ENCODE assay signal across 9 cellular contexts in genomic region chr1:12616709-12617373, GRCh38. TPM values are rescaled to one million over a fixed set of nuclear protein-coding genes. Genes with fewer than 3 reads are reported as not detected.
DNase-seq lines count a peak whose midpoint lies in the region; ATAC-seq, FAIRE-seq and TF ChIP-seq lines count a peak whose summit lies in the region.
"Had no signal": no experiment of that assay in that cellular context is flagged by ENCODE, and none has a peak within 500 bp of the region (broad histone marks: within the 10 kb centered on the region; RNA-seq: fewer than 3 reads in every experiment).

No MANE protein-coding gene starts in this region.

- TF ChIP-seq CTCF in astrocyte (IDR thresholded peaks at IDR 0.05; ENCODE audit: insufficient read depth, low read depth, low read length): no peak

- H3K4me3 Mint-ChIP-seq in astrocyte (ENCODE audit: unreplicated experiment) (peak overlapping the region; percentile 95), immature natural killer cell (peak overlapping the region; percentile 97 to 100 (median 99))

- H3K27me3 Mint-ChIP-seq in astrocyte (ENCODE audit: low read depth, unreplicated experiment) (peaks cover 15% of the 10 kb centered on the region), immature natural killer cell (ENCODE audit: low read depth in 3 of 3) (peaks cover 20 to 40% (median 37%) of the 10 kb centered on the region in 3 donors)

- peak overlapping the region; percentile 51 for H3K27ac ChIP-seq in astrocyte (ENCODE audit: low read depth, low read length)

- peak overlapping the region; percentile 72 for H3K27ac Mint-ChIP-seq in astrocyte (ENCODE audit: unreplicated experiment)
- H3K27ac Mint-ChIP-seq in immature natural killer cell: peak overlapping the region; percentile 92 to 98 (median 96)

- H3K4me3 ChIP-seq in astrocyte (ENCODE audit: insufficient read depth, low read depth, low read length): peak overlapping the region; percentile 74

- ATAC-seq in HG03175 (IDR thresholded peaks at IDR 0.05; ENCODE audit: unreplicated experiment): no peak

- peaks cover 55% of the 10 kb centered on the region for H3K79me2 ChIP-seq in astrocyte (ENCODE audit: insufficient read depth, low read length)

- H3K9me3 ChIP-seq in astrocyte (ENCODE audit: insufficient read depth, low read depth, low read length): no peaks in the 10 kb centered on the region

- peaks cover 2% of the 10 kb centered on the region for H3K27me3 ChIP-seq in astrocyte (ENCODE audit: insufficient read depth, low read length)

- H3K4me1 ChIP-seq in astrocyte (ENCODE audit: insufficient read depth, low read length): peaks cover 39% of the 10 kb centered on the region

- H3K4me2 ChIP-seq in astrocyte (ENCODE audit: low read length): peak overlapping the region; percentile 95

- peak; percentile 26 for DNase-seq in COR-L47 (lab: John Stamatoyannopoulos, UW)
- peak; percentile 60 for DNase-seq in NCI-H69 (lab: John Stamatoyannopoulos, UW)
- DNase-seq in astrocyte (ENCODE audit: low read depth): no peak
- DNase-seq in immature natural killer cell: peak; percentile 34 to 36 (median 36)
- DNase-seq in stimulated activated CD4-positive, alpha-beta T cell treated with anti-CD3 and anti-CD28 coated beads, Interleukin-4, amount 100 ng/mL, for 24 hours: peak; percentile 34
- no peak for DNase-seq in NCI-H187 treated with DMSO at 0.1 percent for 48 hours (lab: John Stamatoyannopoulos, UW)
- no peak for DNase-seq in superior temporal gyrus (ENCODE audit: extremely low spot score)

- no peaks in the 10 kb centered on the region for H3K36me3 ChIP-seq in astrocyte (ENCODE audit: insufficient read depth, low read length)

- peak overlapping the region; percentile 87 for H3K9ac ChIP-seq in astrocyte (ENCODE audit: low read length)

- no peak for FAIRE-seq in astrocyte (lab: Jason Lieb, UNC)
- FAIRE-seq: islet of Langerhans had no signal

- peaks cover 2% of the 10 kb centered on the region for H3K9me3 Mint-ChIP-seq in astrocyte (ENCODE audit: unreplicated experiment)
- H3K9me3 Mint-ChIP-seq in immature natural killer cell: no peaks in the 10 kb centered on the region

- H3K36me3 Mint-ChIP-seq in astrocyte (ENCODE audit: low read depth, unreplicated experiment): no peaks in the 10 kb centered on the region
- peaks cover 4 to 9% (median 7%) of the 10 kb centered on the region in 3 donors for H3K36me3 Mint-ChIP-seq in immature natural killer cell

- H3K4me1 Mint-ChIP-seq in astrocyte (ENCODE audit: low read depth, unreplicated experiment): peaks cover 27% of the 10 kb centered on the region
- peaks cover 77 to 79% of the 10 kb centered on the region in 2 donors for H3K4me1 Mint-ChIP-seq in immature natural killer cell

- peaks cover 33% of the 10 kb centered on the region for H4K20me1 ChIP-seq in astrocyte (ENCODE audit: insufficient read depth, low read length)

- H2AFZ ChIP-seq in astrocyte (ENCODE audit: low read depth, low read length): no peak overlapping the region

RNA-seq across cellular contexts. Expression of gene DHRS3, which starts 1.2 kb away (rescaled TPM):
- total RNA-seq in astrocyte: 3.2 and 3.4 TPM in 2 replicates
- polyA plus RNA-seq in immature natural killer cell: 100 to 1,000 TPM in 1 of 3 donors, 10 to 100 TPM in 2; 70.3 to 116 (median 74.3) TPM

RNA-seq across cellular contexts. Expression of gene AADACL4, which starts 27.0 kb away (rescaled TPM):
- not detected in 2 replicates for total RNA-seq in astrocyte
- not detected for polyA plus RNA-seq in immature natural killer cell

Comparison
In these comparisons a context has a peak if more than half of its experiments do, and no peak if none do; other contexts are left out.
1. DNase-seq: peak in COR-L47 (single experiment), NCI-H69 (single experiment), immature natural killer cell (3 of 3) and stimulated activated CD4-positive, alpha-beta T cell treated with anti-CD3 and anti-CD28 coated beads, Interleukin-4, amount 100 ng/mL, for 24 hours (single experiment); none in astrocyte (single experiment), NCI-H187 treated with DMSO at 0.1 percent for 48 hours (single experiment) and superior temporal gyrus (single experiment).